Comparison of ENCODE assay signal across 2 cellular contexts in genomic region chr7:109467729-109468128, GRCh38.
DNase-seq lines count a peak whose midpoint lies in the region; ATAC-seq, FAIRE-seq and TF ChIP-seq lines count a peak whose summit lies in the region.
"Not testable (repeated sequence)": the region's sequence is repeated elsewhere in the genome, so short reads cannot be mapped to it uniquely, and the experiment has no call there.

No MANE protein-coding gene starts in this region.

- not testable (repeated sequence) for H3K4me2 ChIP-seq in A549

- not testable (repeated sequence) for H3K4me1 ChIP-seq in A549; HEK293 (ENCODE audit: control insufficient read depth, insufficient read depth, low read length)

- H3K4me3 ChIP-seq in A549; HEK293 (ENCODE audit: low read depth, low read length): not testable (repeated sequence)

- not testable (repeated sequence) for TF ChIP-seq RAD21 in A549 (conservative IDR thresholded peaks at IDR 0.05 in 1 of 2, IDR thresholded peaks at IDR 0.05 in 1 of 2)

- 12% methylated on average over 4 of the region's 4 CpGs for WGBS in A549 (ENCODE audit: missing lambda C conversion rate)

- ATAC-seq in A549, result not testable (repeated sequence)

- not testable (repeated sequence) for H3K9me3 ChIP-seq in A549; HEK293 (ENCODE audit: control insufficient read depth, insufficient read depth, low read depth, low read length)

- H3K27ac ChIP-seq in A549; HEK293 (ENCODE audit: extremely low read depth, low read depth, low read length): not testable (repeated sequence)

- TF ChIP-seq POLR2A in A549 (IDR thresholded peaks at IDR 0.05; ENCODE audit: low read length), result not testable (repeated sequence)

- not testable (repeated sequence) for FAIRE-seq in A549 (lab: Jason Lieb, UNC)

- TF ChIP-seq CTCF in A549 (IDR thresholded peaks at IDR 0.05); HEK293 (tag by site-specific recombination; IDR thresholded peaks at IDR 0.05): not testable (repeated sequence)

- POLR2A ChIA-PET in A549 (lab: Yijun Ruan, JAX); HEK293 (lab: Yijun Ruan, JAX): not testable (repeated sequence)

- not testable (repeated sequence) for TF ChIP-seq EP300 in A549 (IDR thresholded peaks at IDR 0.05)

- CTCF ChIA-PET in A549 (lab: Yijun Ruan, JAX); HEK293 (lab: Yijun Ruan, JAX): not testable (repeated sequence)

- H3K36me3 ChIP-seq in HEK293 (ENCODE audit: control insufficient read depth in 2 of 2, insufficient read depth in 1 of 2, low read length in 2 of 2), result not testable (repeated sequence)

- not testable (repeated sequence) for DNase-seq in A549 (ENCODE audit: low read depth in 1 of 2, low spot score in 1 of 2)

TF ChIP-seq in A549, 52 proteins besides CTCF, POLR2A, EP300 and RAD21:
- TF ChIP-seq ZC3H11A (IDR thresholded peaks at IDR 0.05), result peak; percentile 79

TF ChIP-seq in HEK293, 187 proteins besides CTCF, POLR2A, EP300 and RAD21:
- peak; percentile 38; the same call in 1 of the 2 replicates for TF ChIP-seq ZNF266 (tag by site-specific recombination; IDR thresholded peaks at IDR 0.05; ENCODE audit: low read depth)
- TF ChIP-seq ZNF518A (tag by site-specific recombination; conservative IDR thresholded peaks at IDR 0.05; ENCODE audit: low read depth), result peak; percentile 65
- peak; percentile 43 for TF ChIP-seq ZNF555 (tag by site-specific recombination; conservative IDR thresholded peaks at IDR 0.05)
- peak; percentile 43; the same call in 1 of the 2 replicates for TF ChIP-seq REST (tag by site-specific recombination; IDR thresholded peaks at IDR 0.05)
- TF ChIP-seq ZBTB8A (tag by site-specific recombination; IDR thresholded peaks at IDR 0.05), result peak; percentile 34; the same call in 1 of the 2 replicates
- TF ChIP-seq ZNF202 (tag by site-specific recombination; IDR thresholded peaks at IDR 0.05; ENCODE audit: borderline replicate concordance), result 0 out of 2 replicates have a peak, but pooled peaks have one; percentile 14
- peak; percentile 59 for TF ChIP-seq ZNF623 (tag by site-specific recombination; IDR thresholded peaks at IDR 0.05)
- peak; percentile 80; the same call in 1 of the 2 replicates for TF ChIP-seq ZNF394 (tag by site-specific recombination; IDR thresholded peaks at IDR 0.05; ENCODE audit: borderline replicate concordance)
- peak; percentile 29; the same call in 1 of the 2 replicates for TF ChIP-seq ZNF654 (tag by site-specific recombination; IDR thresholded peaks at IDR 0.05; ENCODE audit: low read depth)
- TF ChIP-seq ZNF510 (tag by site-specific recombination; IDR thresholded peaks at IDR 0.05; ENCODE audit: insufficient replicate concordance), result peak; percentile 22
- peak; percentile 58 for TF ChIP-seq ZBTB11 (tag by site-specific recombination; conservative IDR thresholded peaks at IDR 0.05; ENCODE audit: low read depth)
- TF ChIP-seq ZNF426 (tag by site-specific recombination; IDR thresholded peaks at IDR 0.05), result peak; percentile 66
